Comparison of ENCODE assay signal across 20 cellular contexts in the genomic region with DNA sequence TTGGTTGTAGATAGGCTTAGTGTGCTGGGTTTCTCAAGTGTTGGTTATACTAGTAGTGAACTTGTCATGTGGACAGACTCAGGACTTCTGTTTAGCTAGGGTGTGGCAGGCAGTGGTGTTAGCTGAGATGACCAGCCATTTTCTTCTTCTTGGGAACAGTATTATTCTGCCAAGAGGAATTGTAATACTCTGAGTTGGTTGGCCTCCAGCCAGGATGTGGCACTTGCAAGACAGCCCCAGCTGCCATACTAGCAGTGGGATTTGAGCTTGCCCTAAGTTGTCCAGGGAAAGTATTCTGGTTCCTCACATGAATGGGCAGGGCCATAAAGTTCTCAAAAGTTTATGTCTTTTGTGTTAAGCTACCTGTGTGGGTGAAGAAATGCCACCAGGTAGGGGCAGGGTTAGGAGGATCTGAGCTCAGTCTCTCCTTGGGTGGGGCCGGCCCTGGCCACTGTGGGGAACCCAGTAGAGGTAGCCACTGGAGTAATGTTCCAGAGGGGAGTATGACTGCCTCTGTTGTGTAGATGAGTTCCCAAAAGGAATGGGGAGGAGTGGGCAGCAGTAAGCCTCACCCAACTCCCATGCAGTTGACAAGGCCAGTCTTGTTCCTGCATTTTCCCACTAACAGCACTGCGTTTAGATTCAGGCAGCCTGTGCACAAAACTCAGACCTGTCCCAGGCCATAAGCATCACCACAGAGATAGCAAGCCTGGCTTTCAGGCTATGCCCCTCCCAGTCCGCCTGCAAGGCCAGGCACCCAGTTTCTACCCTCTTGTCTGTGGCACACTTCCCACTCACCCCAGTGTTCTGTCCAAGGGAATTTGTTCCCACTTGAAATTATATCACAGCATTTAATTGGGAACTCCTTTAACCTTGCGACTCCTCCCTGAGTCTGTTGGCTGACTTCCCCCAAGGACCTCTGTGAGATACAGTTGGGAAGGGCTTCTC.
"Had no signal": no experiment of that assay in that cellular context is flagged by ENCODE, and none has a peak within 500 bp of the region (broad histone marks: within the 10 kb centered on the region; RNA-seq: fewer than 3 reads in every experiment).

No MANE protein-coding gene starts in this region.

- H3K9me3 ChIP-seq: thoracic aorta, upper lobe of left lung had no signal

- H3K27ac ChIP-seq: coronary artery, lower lobe of right lung, right lobe of liver, thoracic aorta, upper lobe of left lung had no signal

- H3K4me3 ChIP-seq: coronary artery, lower lobe of right lung, right lobe of liver, thoracic aorta, upper lobe of left lung had no signal

- H3K9me3 Mint-ChIP-seq: activated T-helper 17 cell treated with anti-CD3 and anti-CD28 coated beads, Interleukin-2, amount 50 U/mL, for 72 hours had no signal

- H3K27me3 Mint-ChIP-seq: activated B cell treated with CpG ODN at 0.5 μM for 24 hours; activated CD4-positive, alpha-beta memory T cell treated with anti-CD3 and anti-CD28 coated beads for 36 hours; activated CD8-positive, alpha-beta memory T cell treated with anti-CD3 and anti-CD28 coated beads, Interleukin-2, amount 10 ng/mL, durations not matched to agents 7 days and 5 days; activated naive CD8-positive, alpha-beta T cell treated with anti-CD3 and anti-CD28 coated beads for 36 hours; activated T-helper 17 cell treated with anti-CD3 and anti-CD28 coated beads, Interleukin-2, amount 50 U/mL, for 72 hours; central memory CD8-positive, alpha-beta T cell; stimulated activated memory B cell treated with anti-CD40 and anti-IgM and Interleukin-4, amounts not matched to agents 10 μg/mL and 1 μg/mL and 100 μg/mL, for 72 hours had no signal

- H3K36me3 ChIP-seq: lower lobe of right lung, right lobe of liver, thoracic aorta, upper lobe of left lung had no signal

- H3K36me3 Mint-ChIP-seq: activated CD4-positive, alpha-beta memory T cell treated with anti-CD3 and anti-CD28 coated beads for 36 hours; activated CD8-positive, alpha-beta memory T cell treated with anti-CD3 and anti-CD28 coated beads, Interleukin-2, amount 10 ng/mL, durations not matched to agents 7 days and 5 days; activated naive CD8-positive, alpha-beta T cell treated with anti-CD3 and anti-CD28 coated beads for 36 hours; stimulated activated memory B cell treated with anti-CD40 and anti-IgM and Interleukin-4, amounts not matched to agents 10 μg/mL and 1 μg/mL and 100 μg/mL, for 72 hours had no signal

- H3K27me3 ChIP-seq: right lobe of liver, upper lobe of left lung had no signal

- H3K27ac Mint-ChIP-seq: activated B cell treated with CpG ODN at 0.5 μM for 24 hours; activated CD4-positive, alpha-beta memory T cell treated with anti-CD3 and anti-CD28 coated beads for 36 hours; activated CD8-positive, alpha-beta memory T cell treated with anti-CD3 and anti-CD28 coated beads, Interleukin-2, amount 10 ng/mL, durations not matched to agents 7 days and 5 days; activated naive CD8-positive, alpha-beta T cell treated with anti-CD3 and anti-CD28 coated beads for 36 hours; activated T-helper 17 cell treated with anti-CD3 and anti-CD28 coated beads, Interleukin-2, amount 50 U/mL, for 72 hours; nephron; stimulated activated memory B cell treated with anti-CD40 and anti-IgM and Interleukin-4, amounts not matched to agents 10 μg/mL and 1 μg/mL and 100 μg/mL, for 72 hours had no signal

- H3K4me3 Mint-ChIP-seq: activated B cell treated with CpG ODN at 0.5 μM for 24 hours; activated CD4-positive, alpha-beta memory T cell treated with anti-CD3 and anti-CD28 coated beads for 36 hours; activated CD8-positive, alpha-beta memory T cell treated with anti-CD3 and anti-CD28 coated beads, Interleukin-2, amount 10 ng/mL, durations not matched to agents 7 days and 5 days; activated naive CD8-positive, alpha-beta T cell treated with anti-CD3 and anti-CD28 coated beads for 36 hours; activated T-helper 17 cell treated with anti-CD3 and anti-CD28 coated beads, Interleukin-2, amount 50 U/mL, for 72 hours; central memory CD8-positive, alpha-beta T cell; nephron; stimulated activated memory B cell treated with anti-CD40 and anti-IgM and Interleukin-4, amounts not matched to agents 10 μg/mL and 1 μg/mL and 100 μg/mL, for 72 hours had no signal

- H3K4me1 Mint-ChIP-seq: activated B cell treated with CpG ODN at 0.5 μM for 24 hours; activated CD8-positive, alpha-beta memory T cell treated with anti-CD3 and anti-CD28 coated beads, Interleukin-2, amount 10 ng/mL, durations not matched to agents 7 days and 5 days; activated naive CD8-positive, alpha-beta T cell treated with anti-CD3 and anti-CD28 coated beads for 36 hours; activated T-helper 17 cell treated with anti-CD3 and anti-CD28 coated beads, Interleukin-2, amount 50 U/mL, for 72 hours; central memory CD8-positive, alpha-beta T cell; nephron; stimulated activated memory B cell treated with anti-CD40 and anti-IgM and Interleukin-4, amounts not matched to agents 10 μg/mL and 1 μg/mL and 100 μg/mL, for 72 hours had no signal

- H3K4me1 ChIP-seq: lower lobe of right lung, right lobe of liver, upper lobe of left lung had no signal

- DNase-seq: activated B cell treated with CpG ODN at 0.5 μM for 24 hours; activated CD4-positive, alpha-beta memory T cell treated with anti-CD3 and anti-CD28 coated beads for 36 hours; activated CD4-positive, alpha-beta T cell treated with anti-CD3 and anti-CD28 coated beads for 4 hours; activated CD8-positive, alpha-beta memory T cell treated with anti-CD3 and anti-CD28 coated beads, Interleukin-2, amount 10 ng/mL, durations not matched to agents 7 days and 5 days; activated naive CD4-positive, alpha-beta T cell; activated naive CD8-positive, alpha-beta T cell treated with anti-CD3 and anti-CD28 coated beads for 36 hours; amniotic stem cell; lower lobe of right lung; right lobe of liver; stimulated activated CD4-positive, alpha-beta T cell treated with anti-CD3 and anti-CD28 coated beads, Interleukin-4, amount 100 ng/mL, for 4 hours; T-helper 1 cell; T-helper 9 cell; upper lobe of left lung had no signal

- FAIRE-seq: endometrium had no signal
